Comparison of ENCODE assay signal across 8 cellular contexts in genomic region chr1:204453141-204453772, GRCh38. TPM values are rescaled to one million over a fixed set of nuclear protein-coding genes. Genes with fewer than 3 reads are reported as not detected.
DNase-seq lines count a peak whose midpoint lies in the region; ATAC-seq and TF ChIP-seq lines count a peak whose summit lies in the region.

No MANE protein-coding gene starts in this region.

- peak overlapping the region; percentile 57 for H2AFZ ChIP-seq in MM.1S (ENCODE audit: low read length)

- H3K9me2 ChIP-seq in MM.1S (replicated peaks; ENCODE audit: insufficient read depth, low read length) = no peaks in the 10 kb centered on the region

- no peaks in the 10 kb centered on the region for H3K79me2 ChIP-seq in MM.1S (ENCODE audit: low read length)

- 62 to 74% methylated on average over 8 of the region's 8 CpGs for WGBS in heart right ventricle, 2 donors
- 60% methylated on average over 8 of the region's 8 CpGs for WGBS in right cardiac atrium

- H3K4me1 ChIP-seq in heart right ventricle (peaks cover 18 to 92% (median 58%) of the 10 kb centered on the region in 9 donors), right cardiac atrium (ENCODE audit: control insufficient read depth, insufficient read depth, low read length) (peaks cover 13% of the 10 kb centered on the region), MM.1S (ENCODE audit: low read length) (peaks cover 7% of the 10 kb centered on the region)

- no peaks in the 10 kb centered on the region for H4K20me1 ChIP-seq in MM.1S (ENCODE audit: insufficient read depth, low read length)

- no peaks in the 10 kb centered on the region for H3K9me3 ChIP-seq in heart right ventricle
- no peaks in the 10 kb centered on the region for H3K9me3 ChIP-seq in right cardiac atrium (ENCODE audit: control insufficient read depth, low read length)
- H3K9me3 ChIP-seq in MM.1S (replicated peaks; ENCODE audit: insufficient read depth, low read length) = no peaks in the 10 kb centered on the region
- H3K9me3 ChIP-seq in MG63 = no peaks in the 10 kb centered on the region

- H3K27me3 ChIP-seq in heart right ventricle (no peaks in the 10 kb centered on the region), right cardiac atrium (ENCODE audit: control insufficient read depth, insufficient read depth) (no peaks in the 10 kb centered on the region), MM.1S (replicated peaks; ENCODE audit: insufficient read depth, low read length) (no peaks in the 10 kb centered on the region), MG63 (no peaks in the 10 kb centered on the region)

- peaks cover 3% of the 10 kb centered on the region; the same call in 1 of the 2 replicates for H3F3A ChIP-seq in MM.1S (ENCODE audit: insufficient read depth, low read length)

- H3K27ac ChIP-seq in heart right ventricle (peak overlapping the region in 8 of 10 donors; percentile 17 to 89 (median 76)), right cardiac atrium (ENCODE audit: low read length) (no peak overlapping the region), MM.1S (ENCODE audit: low read length) (peak overlapping the region; percentile 50)

- peak overlapping the region; percentile 37; the same call in 1 of the 2 replicates for H3K9ac ChIP-seq in MM.1S (ENCODE audit: low read length)

- intact Hi-C loops in heart right ventricle (cut with DNase I) (no loop called here), right cardiac atrium (cut with DNase I) (loop anchor here in 1 of 4 donors (5.0 kb wide), 1 partner anchor 39 kb away; the partner anchor contains the start of gene PIK3C2B)

- TF ChIP-seq CTCF in heart right ventricle (IDR thresholded peaks at IDR 0.05) (no peak), MM.1S (IDR thresholded peaks at IDR 0.05; ENCODE audit: low read length) (no peak)

- H3K36me3 ChIP-seq in heart right ventricle (peaks cover 0 to 91% (median 25%) of the 10 kb centered on the region in 9 donors), MM.1S (replicated peaks; ENCODE audit: insufficient read depth, low read length) (no peaks in the 10 kb centered on the region), MG63 (no peaks in the 10 kb centered on the region; the same call in 1 of the 2 replicates)

- H3K4me3 ChIP-seq in heart right ventricle (no peak overlapping the region), right cardiac atrium (ENCODE audit: low read length) (no peak overlapping the region), MM.1S (ENCODE audit: low read length) (peak overlapping the region; percentile 18; the same call in 1 of the 2 replicates), MG63 (no peak overlapping the region)

- ATAC-seq in heart right ventricle (peak in 1 of 8 donors; percentile 17), right cardiac atrium (no peak)

- peak overlapping the region; percentile 59 for H3K4me2 ChIP-seq in MM.1S (ENCODE audit: low read depth, low read length)

- DNase-seq in heart right ventricle = no peak
- no peak for DNase-seq in right cardiac atrium
- DNase-seq in MM.1S = peak; percentile 71
- peak; percentile 92 for DNase-seq in activated effector memory CD4-positive, alpha-beta T cell treated with anti-CD3 and anti-CD28 coated beads, Interleukin-2, amount 50 U/mL, for 16 hours
- peak; percentile 23 to 58 for DNase-seq in stimulated activated CD4-positive, alpha-beta T cell treated with anti-CD3 and anti-CD28 coated beads, Interleukin-1b, Interleukin-23, amount 100 ng/mL, for 1 hour (ENCODE audit: low read depth in 2 of 2)
- no peak for DNase-seq in kidney glomerular epithelial cell (lab: John Stamatoyannopoulos, UW)
- DNase-seq in NCI-H1048 (lab: John Stamatoyannopoulos, UW) = no peak
- no peak for DNase-seq in MG63

RNA-seq across cellular contexts. Expression of gene PIK3C2B, which starts 41.3 kb away (rescaled TPM):
- total RNA-seq in heart right ventricle (10 to 100 TPM; 16.4 to 31.9 (median 23.0) TPM), right cardiac atrium (10 to 100 TPM; 24.9 to 32.7 (median 29.0) TPM)
- polyA plus RNA-seq in heart right ventricle (10 to 100 TPM in 1 of 2 donors, 1 to 10 TPM in 1; 4.4 to 16.6 TPM), right cardiac atrium (13.3 TPM)
- 2.8 and 3.4 TPM in 2 replicates for total RNA-seq in MG63 (2014; rRNA removed; shearing (Covaris generic); ENCODE audit: low replicate concordance)

RNA-seq across cellular contexts. Expression of gene PPP1R15B, which starts 41.6 kb away (rescaled TPM):
- total RNA-seq in heart right ventricle (10 to 100 TPM; 18.1 to 47.3 (median 22.5) TPM), right cardiac atrium (10 to 100 TPM; 20.0 to 36.3 (median 23.9) TPM)
- polyA plus RNA-seq in heart right ventricle (10 to 100 TPM in 1 of 2 donors, 1 to 10 TPM in 1; 8.4 to 13.0 TPM), right cardiac atrium (14.2 TPM)
- 35.0 and 36.8 TPM in 2 replicates for total RNA-seq in MG63 (2014; rRNA removed; shearing (Covaris generic); ENCODE audit: low replicate concordance)

Comparison
In these comparisons a context has a peak if more than half of its experiments do, and no peak if none do; other contexts are left out.
1. DNase-seq: peak in MM.1S (single experiment), activated effector memory CD4-positive, alpha-beta T cell treated with anti-CD3 and anti-CD28 coated beads, Interleukin-2, amount 50 U/mL, for 16 hours (single experiment) and stimulated activated CD4-positive, alpha-beta T cell treated with anti-CD3 and anti-CD28 coated beads, Interleukin-1b, Interleukin-23, amount 100 ng/mL, for 1 hour (2 of 2); none in heart right ventricle (0 of 2), right cardiac atrium (0 of 3), kidney glomerular epithelial cell (single experiment), NCI-H1048 (single experiment) and MG63 (single experiment).